Comparison of ENCODE assay signal across 1 cellular context in genomic region chr6:128518531-128519131, GRCh38.
TF ChIP-seq lines count a peak whose summit lies in the region.

No MANE protein-coding gene starts in this region.

TF ChIP-seq in HCT116, 20 proteins besides CTCF, POLR2A, EP300 and RAD21 (continued from another document):
- TF ChIP-seq, protein P1, sequence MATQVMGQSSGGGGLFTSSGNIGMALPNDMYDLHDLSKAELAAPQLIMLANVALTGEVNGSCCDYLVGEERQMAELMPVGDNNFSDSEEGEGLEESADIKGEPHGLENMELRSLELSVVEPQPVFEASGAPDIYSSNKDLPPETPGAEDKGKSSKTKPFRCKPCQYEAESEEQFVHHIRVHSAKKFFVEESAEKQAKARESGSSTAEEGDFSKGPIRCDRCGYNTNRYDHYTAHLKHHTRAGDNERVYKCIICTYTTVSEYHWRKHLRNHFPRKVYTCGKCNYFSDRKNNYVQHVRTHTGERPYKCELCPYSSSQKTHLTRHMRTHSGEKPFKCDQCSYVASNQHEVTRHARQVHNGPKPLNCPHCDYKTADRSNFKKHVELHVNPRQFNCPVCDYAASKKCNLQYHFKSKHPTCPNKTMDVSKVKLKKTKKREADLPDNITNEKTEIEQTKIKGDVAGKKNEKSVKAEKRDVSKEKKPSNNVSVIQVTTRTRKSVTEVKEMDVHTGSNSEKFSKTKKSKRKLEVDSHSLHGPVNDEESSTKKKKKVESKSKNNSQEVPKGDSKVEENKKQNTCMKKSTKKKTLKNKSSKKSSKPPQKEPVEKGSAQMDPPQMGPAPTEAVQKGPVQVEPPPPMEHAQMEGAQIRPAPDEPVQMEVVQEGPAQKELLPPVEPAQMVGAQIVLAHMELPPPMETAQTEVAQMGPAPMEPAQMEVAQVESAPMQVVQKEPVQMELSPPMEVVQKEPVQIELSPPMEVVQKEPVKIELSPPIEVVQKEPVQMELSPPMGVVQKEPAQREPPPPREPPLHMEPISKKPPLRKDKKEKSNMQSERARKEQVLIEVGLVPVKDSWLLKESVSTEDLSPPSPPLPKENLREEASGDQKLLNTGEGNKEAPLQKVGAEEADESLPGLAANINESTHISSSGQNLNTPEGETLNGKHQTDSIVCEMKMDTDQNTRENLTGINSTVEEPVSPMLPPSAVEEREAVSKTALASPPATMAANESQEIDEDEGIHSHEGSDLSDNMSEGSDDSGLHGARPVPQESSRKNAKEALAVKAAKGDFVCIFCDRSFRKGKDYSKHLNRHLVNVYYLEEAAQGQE (IDR thresholded peaks at IDR 0.05; ENCODE audit: low read depth): no peak
- no peak for TF ChIP-seq SP1 (IDR thresholded peaks at IDR 0.05; ENCODE audit: low read depth)
- TF ChIP-seq, protein P2, sequence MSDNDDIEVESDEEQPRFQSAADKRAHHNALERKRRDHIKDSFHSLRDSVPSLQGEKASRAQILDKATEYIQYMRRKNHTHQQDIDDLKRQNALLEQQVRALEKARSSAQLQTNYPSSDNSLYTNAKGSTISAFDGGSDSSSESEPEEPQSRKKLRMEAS (IDR thresholded peaks at IDR 0.05): no peak
